Comparison of ENCODE assay signal across 24 cellular contexts in the genomic region with DNA sequence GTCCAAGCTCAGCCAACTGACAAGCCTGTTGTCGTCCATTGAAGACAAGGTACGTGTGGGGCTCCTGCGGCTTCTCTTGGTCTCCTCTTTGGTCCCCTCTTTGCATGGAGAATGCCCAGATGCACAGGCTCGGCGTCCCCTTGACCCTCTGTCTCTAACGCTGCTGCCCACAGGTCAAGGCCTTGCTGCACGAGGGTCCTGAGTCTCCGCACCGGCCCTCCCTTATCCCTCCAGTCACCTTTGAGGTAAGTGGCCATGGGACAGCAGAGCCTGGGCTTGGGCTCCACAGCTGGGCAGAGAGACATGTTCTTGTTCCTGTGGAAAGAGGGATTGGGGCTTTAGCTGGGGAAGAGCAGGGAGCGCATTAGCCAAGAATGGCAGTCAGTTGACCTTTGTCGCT.
"Had no signal": no experiment of that assay in that cellular context is flagged by ENCODE, and none has a peak within 500 bp of the region (broad histone marks: within the 10 kb centered on the region; RNA-seq: fewer than 3 reads in every experiment).

No MANE protein-coding gene starts in this region.

- H3K27ac ChIP-seq: colonic mucosa, dorsolateral prefrontal cortex, gastrocnemius medialis, left ventricle myocardium inferior, ovary, skin epidermis, suprapubic skin, tibial artery, upper lobe of right lung, WERI-Rb-1 had no signal

- H3K4me3 Mint-ChIP-seq: activated naive CD4-positive, alpha-beta T cell treated with anti-CD3 and anti-CD28 coated beads, Interleukin-2, amount 50 U/mL, for 24 hours; T-helper 17 cell had no signal

- H3K27me3 Mint-ChIP-seq: activated naive CD4-positive, alpha-beta T cell treated with anti-CD3 and anti-CD28 coated beads, Interleukin-2, amount 50 U/mL, for 24 hours; T-helper 17 cell had no signal

- H3K4me1 ChIP-seq: colonic mucosa, gastrocnemius medialis, left ventricle myocardium inferior, suprapubic skin, tibial artery, upper lobe of right lung had no signal

- DNase-seq: activated CD4-positive, alpha-beta T cell treated with anti-CD3 and anti-CD28 coated beads for 1 hour; activated CD8-positive, alpha-beta memory T cell treated with anti-CD3 and anti-CD28 coated beads for 24 hours; activated gamma-delta T cell treated with Interleukin-2 at 50 U/mL for 16 hours; colonic mucosa; effector memory CD4-positive, alpha-beta T cell; gastrocnemius medialis; glutamatergic neuron; islet precursor cell; left ventricle myocardium inferior; ovary; retina; stimulated activated CD4-positive, alpha-beta T cell treated with anti-CD3 and anti-CD28 coated beads, Interleukin-4, amount 100 ng/mL, for 24 hours; stimulated activated naive CD4-positive, alpha-beta T cell; T-helper 17 cell; T1000; upper lobe of right lung; WERI-Rb-1 had no signal

- H3K9me3 ChIP-seq: colonic mucosa, gastrocnemius medialis, left ventricle myocardium inferior, ovary, suprapubic skin, tibial artery, upper lobe of right lung had no signal

- ATAC-seq: gastrocnemius medialis, sciatic nerve, T-helper 17 cell, upper lobe of right lung had no signal

- H3K27ac Mint-ChIP-seq: activated naive CD4-positive, alpha-beta T cell treated with anti-CD3 and anti-CD28 coated beads, Interleukin-2, amount 50 U/mL, for 24 hours; progenitor cell of endocrine pancreas; T-helper 17 cell had no signal

- H3K36me3 ChIP-seq: colonic mucosa, gastrocnemius medialis, ovary, tibial artery had no signal

- H3K9me3 Mint-ChIP-seq: activated naive CD4-positive, alpha-beta T cell treated with anti-CD3 and anti-CD28 coated beads, Interleukin-2, amount 50 U/mL, for 24 hours had no signal

- H3K27me3 ChIP-seq: colonic mucosa, dorsolateral prefrontal cortex, ovary, suprapubic skin, upper lobe of right lung had no signal

- H3K4me3 ChIP-seq: colonic mucosa, dorsolateral prefrontal cortex, gastrocnemius medialis, left ventricle myocardium inferior, ovary, skin epidermis, suprapubic skin, tibial artery, upper lobe of right lung had no signal
